15 cellular contexts compared by ENCODE assay signal in the genomic region with DNA sequence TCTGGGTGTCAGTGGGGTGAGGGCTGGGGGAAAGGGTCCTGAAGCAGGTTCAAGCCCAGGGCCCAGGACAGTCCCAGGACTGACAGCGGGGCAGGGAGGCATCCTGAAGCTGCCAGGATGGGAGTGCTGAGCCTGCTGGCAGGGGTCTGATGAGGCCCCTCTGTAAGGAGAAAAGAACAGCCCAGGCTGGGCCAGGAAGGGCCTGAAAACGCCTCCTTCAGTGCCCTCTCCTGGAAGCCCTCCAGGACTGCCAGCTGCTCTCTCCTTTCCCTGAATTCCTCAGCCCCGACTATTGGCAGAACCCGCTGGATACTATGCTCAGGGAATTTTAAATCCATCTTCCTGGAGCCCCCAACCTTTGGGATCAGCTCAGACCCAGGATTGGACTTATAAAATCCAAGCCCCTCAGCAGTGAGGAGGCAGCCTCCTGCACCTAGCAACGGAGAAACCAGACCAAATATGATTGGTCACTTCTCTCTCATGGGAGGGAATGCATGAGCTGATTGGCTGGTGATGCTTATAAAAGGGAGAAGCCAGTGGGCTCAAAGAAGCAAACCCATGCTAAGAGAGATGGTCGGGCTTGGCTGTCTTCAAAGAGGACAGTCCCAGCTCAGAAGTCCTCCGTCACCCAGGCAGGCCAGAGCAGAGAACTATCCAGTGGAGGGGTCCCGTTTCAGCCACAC.
DNase-seq lines count a peak whose midpoint lies in the region; ATAC-seq and TF ChIP-seq lines count a peak whose summit lies in the region.
"Had no signal": no experiment of that assay in that cellular context is flagged by ENCODE, and none has a peak within 500 bp of the region (broad histone marks: within the 10 kb centered on the region; RNA-seq: fewer than 3 reads in every experiment).

No MANE protein-coding gene starts in this region.

- DNase-seq in cardiac septum (ENCODE audit: low spot score) = peak; percentile 10
- no peak for DNase-seq in Right ventricle myocardium superior
- DNase-seq in LHCN-M2 (ENCODE audit: low read depth) = peak; percentile 30
- DNase-seq in chondrocyte (ENCODE audit: low spot score) = peak; percentile 67
- DNase-seq in upper lobe of right lung = peak; percentile 46
- DNase-seq in CD4-positive, alpha-beta memory T cell = no peak
- no peak for DNase-seq in ACHN
- no peak for DNase-seq in lower leg skin (ENCODE audit: low spot score in 2 of 2)
- DNase-seq: activated CD4-positive, alpha-beta memory T cell treated with anti-CD3 and anti-CD28 coated beads for 36 hours; amniotic stem cell; NCI-H1417 treated with DMSO at 0.1 percent for 48 hours had no signal

- POLR2A ChIA-PET in CD4-positive, alpha-beta memory T cell (lab: Charles Lee; ENCODE audit: partially characterized antibody) = no interaction called here

- H3K4me3 ChIP-seq in upper lobe of right lung = no peak overlapping the region
- H3K4me3 ChIP-seq in CD4-positive, alpha-beta memory T cell (ENCODE audit: low read length in 2 of 2) = no peak overlapping the region
- no peak overlapping the region for H3K4me3 ChIP-seq in lower leg skin (ENCODE audit: low read depth, poor library complexity, severe bottlenecking)
- H3K4me3 ChIP-seq: pancreas, SJCRH30, tibial artery had no signal

- no peaks in the 10 kb centered on the region for H3K36me3 ChIP-seq in upper lobe of right lung
- H3K36me3 ChIP-seq in CD4-positive, alpha-beta memory T cell (ENCODE audit: insufficient read depth, low read length) = no peaks in the 10 kb centered on the region
- H3K36me3 ChIP-seq: pancreas, SJCRH30, tibial artery had no signal

- no peak for TF ChIP-seq POLR2A in lower leg skin (IDR thresholded peaks at IDR 0.05)

- H3K9me3 ChIP-seq in upper lobe of right lung = no peaks in the 10 kb centered on the region
- H3K9me3 ChIP-seq in CD4-positive, alpha-beta memory T cell (ENCODE audit: control insufficient read depth in 1 of 2, low read length in 2 of 2) = no peaks in the 10 kb centered on the region
- H3K9me3 ChIP-seq: pancreas, SJCRH30, tibial artery had no signal

- no peak for TF ChIP-seq CTCF in chondrocyte (IDR thresholded peaks at IDR 0.05)
- TF ChIP-seq CTCF in upper lobe of right lung (IDR thresholded peaks at IDR 0.05) = no peak
- TF ChIP-seq CTCF in lower leg skin (IDR thresholded peaks at IDR 0.05) = no peak

- CTCF ChIA-PET in CD4-positive, alpha-beta memory T cell (lab: Charles Lee; ENCODE audit: partially characterized antibody) = no interaction called here

- no peaks in the 10 kb centered on the region for H3K36me3 Mint-ChIP-seq in chondrocyte (ENCODE audit: low read depth)
- H3K36me3 Mint-ChIP-seq in CD4-positive, alpha-beta memory T cell = no peaks in the 10 kb centered on the region
- H3K36me3 Mint-ChIP-seq: activated CD4-positive, alpha-beta memory T cell treated with anti-CD3 and anti-CD28 coated beads for 36 hours had no signal

- ATAC-seq in Right ventricle myocardium superior (ENCODE audit: poor library complexity) = no peak
- no peak for ATAC-seq in upper lobe of right lung
- ATAC-seq: esophagus mucosa, pancreas had no signal

- H3K4me3 Mint-ChIP-seq in chondrocyte (ENCODE audit: unreplicated experiment) = no peak overlapping the region
- no peak overlapping the region for H3K4me3 Mint-ChIP-seq in CD4-positive, alpha-beta memory T cell
- H3K4me3 Mint-ChIP-seq: activated CD4-positive, alpha-beta memory T cell treated with anti-CD3 and anti-CD28 coated beads for 36 hours had no signal

- H3K4me1 ChIP-seq in upper lobe of right lung = no peaks in the 10 kb centered on the region
- no peaks in the 10 kb centered on the region for H3K4me1 ChIP-seq in CD4-positive, alpha-beta memory T cell (ENCODE audit: insufficient read depth, low read length)
- H3K4me1 ChIP-seq: pancreas, SJCRH30, tibial artery had no signal

- H3K27me3 ChIP-seq in upper lobe of right lung = peaks cover 10% of the 10 kb centered on the region
- no peaks in the 10 kb centered on the region for H3K27me3 ChIP-seq in CD4-positive, alpha-beta memory T cell (ENCODE audit: insufficient read depth, low read length)
- H3K27me3 ChIP-seq: pancreas had no signal

- no peak overlapping the region for H3K27ac ChIP-seq in upper lobe of right lung
- H3K27ac ChIP-seq in CD4-positive, alpha-beta memory T cell (ENCODE audit: low read depth, low read length) = no peak overlapping the region
- H3K27ac ChIP-seq: pancreas, SJCRH30, tibial artery had no signal

- no peaks in the 10 kb centered on the region for H3K9me3 Mint-ChIP-seq in chondrocyte (ENCODE audit: low read depth)
- H3K9me3 Mint-ChIP-seq in CD4-positive, alpha-beta memory T cell = no peaks in the 10 kb centered on the region
- H3K9me3 Mint-ChIP-seq: activated CD4-positive, alpha-beta memory T cell treated with anti-CD3 and anti-CD28 coated beads for 36 hours had no signal

- H3K4me1 Mint-ChIP-seq in chondrocyte (ENCODE audit: low read depth) = peaks cover 5% of the 10 kb centered on the region
- H3K4me1 Mint-ChIP-seq in CD4-positive, alpha-beta memory T cell = no peaks in the 10 kb centered on the region

- intact Hi-C loops in cardiac septum (cut with DNase I) (no loop called here), Right ventricle myocardium superior (cut with DNase I) (no loop called here), upper lobe of right lung (cut with DNase I) (no loop called here), lower leg skin (cut with DNase I; ENCODE audit: low total_unique reads) (no loop called here)
- intact Hi-C loops in CD4-positive, alpha-beta memory T cell (cut with micrococcal nuclease) = no loop called here

- in situ Hi-C loops in ACHN (cut with HindIII; ENCODE audit: low pct_ligation_motif_present, low pct_unique_long_range_greater_than_20kb, low sequenced_read_pairs) = no loop called here

- H3K27me3 Mint-ChIP-seq in chondrocyte (ENCODE audit: low read depth) = peaks cover 18% of the 10 kb centered on the region
- peaks cover 15 to 21% of the 10 kb centered on the region in 2 donors for H3K27me3 Mint-ChIP-seq in CD4-positive, alpha-beta memory T cell

- WGBS in lower leg skin, 2 donors = 50 to 59% methylated on average over 8 of the region's 8 CpGs

- no peak overlapping the region for H3K27ac Mint-ChIP-seq in chondrocyte (ENCODE audit: unreplicated experiment)
- H3K27ac Mint-ChIP-seq in CD4-positive, alpha-beta memory T cell = no peak overlapping the region
- H3K27ac Mint-ChIP-seq: activated CD4-positive, alpha-beta memory T cell treated with anti-CD3 and anti-CD28 coated beads for 36 hours had no signal

Comparison
In these comparisons a context has a peak if more than half of its experiments do, and no peak if none do; other contexts are left out.
1. DNase-seq: peak in cardiac septum (single experiment), LHCN-M2 (single experiment), chondrocyte (single experiment) and upper lobe of right lung (single experiment); none in Right ventricle myocardium superior (single experiment), CD4-positive, alpha-beta memory T cell (0 of 5), ACHN (single experiment) and lower leg skin (0 of 2).